ENCODE assay signal across 10 cellular contexts in the genomic region with DNA sequence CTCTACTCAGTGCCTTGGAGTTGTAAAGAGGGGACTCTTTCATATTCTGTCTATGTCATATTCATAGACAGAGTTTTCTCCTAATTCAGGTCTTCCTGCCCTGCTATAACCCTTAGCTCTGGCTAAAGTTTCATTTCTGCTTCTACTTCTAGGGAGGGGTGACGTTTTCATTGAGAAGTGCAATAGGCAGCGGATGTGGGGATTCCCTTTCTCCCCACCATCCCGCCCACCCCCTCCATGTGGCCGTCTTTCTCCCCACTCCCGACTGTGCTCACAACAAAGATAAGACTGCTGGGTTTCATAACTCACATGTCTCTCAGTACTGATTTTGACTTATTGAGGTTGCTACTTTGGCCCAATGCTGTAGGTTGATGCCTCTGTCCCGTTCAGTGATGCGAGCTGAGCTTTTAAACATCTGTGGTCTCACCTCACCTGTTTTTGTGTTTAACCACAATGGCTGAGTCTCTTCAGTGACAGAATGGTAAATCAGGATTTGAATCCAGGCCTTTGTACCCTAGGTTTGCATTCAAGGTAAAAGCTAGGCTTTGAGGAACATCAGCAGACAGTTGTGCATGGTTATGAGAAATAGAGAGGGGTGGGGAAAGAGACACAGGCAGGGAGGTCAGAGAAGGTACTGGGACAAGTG. TPM values are rescaled to one million over a fixed set of nuclear protein-coding genes. Genes with fewer than 3 reads are reported as not detected.
DNase-seq lines count a peak whose midpoint lies in the region; ATAC-seq and TF ChIP-seq lines count a peak whose summit lies in the region.
"Had no signal": no experiment of that assay in that cellular context is flagged by ENCODE, and none has a peak within 500 bp of the region (broad histone marks: within the 10 kb centered on the region; RNA-seq: fewer than 3 reads in every experiment).

No MANE protein-coding gene starts in this region.

- intact Hi-C loops in left ventricle myocardium inferior (cut with micrococcal nuclease) = loop anchor here (10.0 kb wide), 1 partner anchor 206 kb away; no protein-coding TSS in a partner anchor

- H3K27me3 ChIP-seq in left ventricle myocardium inferior (ENCODE audit: low read depth) = no peaks in the 10 kb centered on the region
- H3K27me3 ChIP-seq: SJSA1 had no signal

- H3K4me3 ChIP-seq in left ventricle myocardium inferior = no peak overlapping the region
- H3K4me3 ChIP-seq: SJSA1 had no signal

- peaks cover 36% of the 10 kb centered on the region for H3K4me1 Mint-ChIP-seq in activated CD8-positive, alpha-beta T cell treated with anti-CD3 and anti-CD28 coated beads, Interleukin-2, amount 10 ng/mL, durations not matched to agents 7 days and 5 days (ENCODE audit: low read depth)

- H3K36me3 Mint-ChIP-seq in activated CD8-positive, alpha-beta T cell treated with anti-CD3 and anti-CD28 coated beads, Interleukin-2, amount 10 ng/mL, durations not matched to agents 7 days and 5 days (ENCODE audit: low read depth) = no peaks in the 10 kb centered on the region

- H3K4me1 ChIP-seq in left ventricle myocardium inferior = peaks cover 8% of the 10 kb centered on the region
- H3K4me1 ChIP-seq: SJSA1 had no signal

- DNase-seq in SKM-1 treated with dmso at 0.1 percent for 144 hours (lab: John Stamatoyannopoulos, UW; ENCODE audit: unreplicated experiment) (peak; percentile 50), SKM-1 (lab: John Stamatoyannopoulos, UW; ENCODE audit: unreplicated experiment) (no peak), left ventricle myocardium inferior (no peak), NCI-H2029 treated with DMSO at 0.1 percent for 48 hours (lab: John Stamatoyannopoulos, UW) (no peak)
- peak; percentile 40 for DNase-seq in activated CD8-positive, alpha-beta T cell treated with anti-CD3 and anti-CD28 coated beads, Interleukin-2, amount 10 ng/mL, durations not matched to agents 7 days and 5 days
- DNase-seq in stimulated activated CD4-positive, alpha-beta T cell treated with anti-CD3 and anti-CD28 coated beads, TNF-alpha, amount 100 ng/mL, for 48 hours (ENCODE audit: low read depth in 3 of 3) = peak; percentile 25 to 32 (median 32)
- no peak for DNase-seq in effector CD4-positive, alpha-beta T cell

- peak; percentile 65 for ATAC-seq in HG03159 (IDR thresholded peaks at IDR 0.05; ENCODE audit: unreplicated experiment)
- ATAC-seq in activated CD8-positive, alpha-beta T cell treated with anti-CD3 and anti-CD28 coated beads, Interleukin-2, amount 10 ng/mL, durations not matched to agents 7 days and 5 days = peak; percentile 62

- H3K9me3 Mint-ChIP-seq in activated CD8-positive, alpha-beta T cell treated with anti-CD3 and anti-CD28 coated beads, Interleukin-2, amount 10 ng/mL, durations not matched to agents 7 days and 5 days (ENCODE audit: insufficient read depth) = no peaks in the 10 kb centered on the region

- peak overlapping the region; percentile 35 for H3K27ac Mint-ChIP-seq in activated CD8-positive, alpha-beta T cell treated with anti-CD3 and anti-CD28 coated beads, Interleukin-2, amount 10 ng/mL, durations not matched to agents 7 days and 5 days

- no peak for TF ChIP-seq CTCF in left ventricle myocardium inferior (IDR thresholded peaks at IDR 0.05; ENCODE audit: borderline replicate concordance)

- H3K36me3 ChIP-seq in left ventricle myocardium inferior = no peaks in the 10 kb centered on the region
- H3K36me3 ChIP-seq: SJSA1 had no signal

- no peaks in the 10 kb centered on the region for H3K9me3 ChIP-seq in left ventricle myocardium inferior (replicated peaks)
- H3K9me3 ChIP-seq: SJSA1 had no signal

- no peak overlapping the region for H3K27ac ChIP-seq in left ventricle myocardium inferior (replicated peaks)
- H3K27ac ChIP-seq: 22Rv1, SJSA1 had no signal

- H3K4me3 Mint-ChIP-seq in activated CD8-positive, alpha-beta T cell treated with anti-CD3 and anti-CD28 coated beads, Interleukin-2, amount 10 ng/mL, durations not matched to agents 7 days and 5 days = no peak overlapping the region

- CTCF ChIA-PET in activated CD8-positive, alpha-beta T cell treated with anti-CD3 and anti-CD28 coated beads, Interleukin-2, amount 10 ng/mL, durations not matched to agents 7 days and 5 days (lab: Charles Lee) = interaction anchor here (0.9 to 1.4 kb wide), 2 partner anchors 42 to 69 kb away, joined by 3 to 5 read pairs; a partner anchor contains a TSS

- POLR2A ChIA-PET in activated CD8-positive, alpha-beta T cell treated with anti-CD3 and anti-CD28 coated beads, Interleukin-2, amount 10 ng/mL, durations not matched to agents 7 days and 5 days (lab: Charles Lee) = interaction anchor here (1.0 to 2.3 kb wide), 2 partner anchors 30 to 41 kb away, joined by 4 to 22 read pairs; a partner anchor contains a TSS

- peaks cover 3% of the 10 kb centered on the region for H3K27me3 Mint-ChIP-seq in activated CD8-positive, alpha-beta T cell treated with anti-CD3 and anti-CD28 coated beads, Interleukin-2, amount 10 ng/mL, durations not matched to agents 7 days and 5 days (ENCODE audit: low read depth)

RNA-seq across cellular contexts. Expression of a gene that starts 7.8 kb away (rescaled TPM):
- total RNA-seq in activated CD8-positive, alpha-beta T cell treated with anti-CD3 and anti-CD28 coated beads, Interleukin-2, amount 10 ng/mL, durations not matched to agents 7 days and 5 days = 10 to 100 TPM; 34.1 to 35.8 TPM
- 0.08 TPM for total RNA-seq in left ventricle myocardium inferior

RNA-seq across cellular contexts. Expression of a gene that starts 41.4 kb away (rescaled TPM):
- 10 to 100 TPM; 24.1 to 27.8 TPM for total RNA-seq in activated CD8-positive, alpha-beta T cell treated with anti-CD3 and anti-CD28 coated beads, Interleukin-2, amount 10 ng/mL, durations not matched to agents 7 days and 5 days
- 11.9 TPM for total RNA-seq in left ventricle myocardium inferior

Comparison
In these comparisons a context has a peak if more than half of its experiments do, and no peak if none do; other contexts are left out.
1. DNase-seq: peak in SKM-1 treated with dmso at 0.1 percent for 144 hours (single experiment), activated CD8-positive, alpha-beta T cell treated with anti-CD3 and anti-CD28 coated beads, Interleukin-2, amount 10 ng/mL, durations not matched to agents 7 days and 5 days (single experiment) and stimulated activated CD4-positive, alpha-beta T cell treated with anti-CD3 and anti-CD28 coated beads, TNF-alpha, amount 100 ng/mL, for 48 hours (3 of 3); none in SKM-1 (single experiment), left ventricle myocardium inferior (single experiment), effector CD4-positive, alpha-beta T cell (single experiment) and NCI-H2029 treated with DMSO at 0.1 percent for 48 hours (single experiment).
2. RNA of a gene that starts 7.8 kb away (total RNA-seq): 34.1 to 35.8 TPM in activated CD8-positive, alpha-beta T cell treated with anti-CD3 and anti-CD28 coated beads, Interleukin-2, amount 10 ng/mL, durations not matched to agents 7 days and 5 days; 0.08 TPM in left ventricle myocardium inferior (single experiment); every median in the first group is over 10 times any median in the second.